ENCODE assay signal across 21 cellular contexts in genomic region chr10:114603303-114603702, GRCh38. TPM values are rescaled to one million over a fixed set of nuclear protein-coding genes. Genes with fewer than 3 reads are reported as not detected.
DNase-seq lines count a peak whose midpoint lies in the region; ATAC-seq, FAIRE-seq and TF ChIP-seq lines count a peak whose summit lies in the region.
"Had no signal": no experiment of that assay in that cellular context is flagged by ENCODE, and none has a peak within 500 bp of the region (broad histone marks: within the 10 kb centered on the region; RNA-seq: fewer than 3 reads in every experiment).

No MANE protein-coding gene starts in this region.

- no peak for TF ChIP-seq EP300 in A549 (IDR thresholded peaks at IDR 0.05)

- H3K27me3 ChIP-seq in body of pancreas (no peaks in the 10 kb centered on the region), thyroid gland (no peaks in the 10 kb centered on the region)
- H3K27me3 ChIP-seq in CD8-positive, alpha-beta T cell (ENCODE audit: insufficient read depth, low read length), result no peaks in the 10 kb centered on the region
- H3K27me3 ChIP-seq: MG63 had no signal

- 79% methylated on average over 1 of the region's 1 CpG for WGBS in A549 (ENCODE audit: missing lambda C conversion rate)
- 81 to 89% methylated on average over 1 of the region's 1 CpG for WGBS in body of pancreas, 2 donors
- 79 to 90% methylated on average over 1 of the region's 1 CpG for WGBS in thyroid gland, 2 donors

- TF ChIP-seq POLR2A in A549 (IDR thresholded peaks at IDR 0.05; ENCODE audit: low read length) (no peak), body of pancreas (IDR thresholded peaks at IDR 0.05) (no peak), thyroid gland (IDR thresholded peaks at IDR 0.05) (no peak)

- peaks cover 38% of the 10 kb centered on the region for H3K4me1 Mint-ChIP-seq in activated CD8-positive, alpha-beta memory T cell treated with anti-CD3 and anti-CD28 coated beads, Interleukin-2, amount 10 ng/mL, durations not matched to agents 7 days and 5 days
- peaks cover 6% of the 10 kb centered on the region for H3K4me1 Mint-ChIP-seq in CD8-positive, alpha-beta T cell (ENCODE audit: low read depth)

- H3K36me3 ChIP-seq in body of pancreas (replicated peaks in 1 of 2; ENCODE audit: insufficient read depth in 1 of 2, low read depth in 2 of 2), result no peaks in the 10 kb centered on the region
- H3K36me3 ChIP-seq in thyroid gland, result no peaks in the 10 kb centered on the region
- H3K36me3 ChIP-seq in CD8-positive, alpha-beta T cell (ENCODE audit: insufficient read depth, low read length), result no peaks in the 10 kb centered on the region

- DNase-seq in activated CD8-positive, alpha-beta memory T cell treated with anti-CD3 and anti-CD28 coated beads, Interleukin-2, amount 10 ng/mL, durations not matched to agents 7 days and 5 days, result no peak
- DNase-seq in activated CD8-positive, alpha-beta memory T cell treated with anti-CD3 and anti-CD28 coated beads, Interleukin-2, amount 50 U/mL, for 48 hours, result no peak
- no peak for DNase-seq in A549 (ENCODE audit: low read depth in 1 of 2, low spot score in 1 of 2)
- DNase-seq in body of pancreas, result no peak
- DNase-seq in thyroid gland, result no peak
- DNase-seq in COR-L47 (lab: John Stamatoyannopoulos, UW), result no peak
- DNase-seq in CD8-positive, alpha-beta T cell, result no peak
- DNase-seq: 8988T, H9, KBM-7, MG63, NCI-H2029, NCI-H446 treated with DMSO at 0.1 percent for 48 hours, NCI-H526, SIG-M5 had no signal

- no peak overlapping the region for H3K4me3 ChIP-seq in A549
- H3K4me3 ChIP-seq in body of pancreas, result no peak overlapping the region
- H3K4me3 ChIP-seq in thyroid gland (replicated peaks in 1 of 3), result no peak overlapping the region
- H3K4me3 ChIP-seq in CD8-positive, alpha-beta T cell (ENCODE audit: low read depth, low read length), result no peak overlapping the region
- H3K4me3 ChIP-seq: GM23338, MG63, SK-N-MC had no signal

- no peak for TF ChIP-seq CTCF in A549 (IDR thresholded peaks at IDR 0.05)
- TF ChIP-seq CTCF in body of pancreas (IDR thresholded peaks at IDR 0.05), result no peak
- TF ChIP-seq CTCF in thyroid gland (IDR thresholded peaks at IDR 0.05), result no peak
- TF ChIP-seq CTCF in CD8-positive, alpha-beta T cell (IDR thresholded peaks at IDR 0.05), result no peak

- peaks cover 47% of the 10 kb centered on the region for H3K4me1 ChIP-seq in A549
- H3K4me1 ChIP-seq in body of pancreas, result peaks cover 47% of the 10 kb centered on the region
- H3K4me1 ChIP-seq in thyroid gland, result peaks cover 27 to 29% of the 10 kb centered on the region in 2 donors
- H3K4me1 ChIP-seq in CD8-positive, alpha-beta T cell (ENCODE audit: insufficient read depth, low read length), result no peaks in the 10 kb centered on the region

- POLR2A ChIA-PET in A549 (lab: Yijun Ruan, JAX), result no interaction called here
- POLR2A ChIA-PET in CD8-positive, alpha-beta T cell (lab: Charles Lee), result no interaction called here

- no peaks in the 10 kb centered on the region for H3K9me3 Mint-ChIP-seq in activated CD8-positive, alpha-beta memory T cell treated with anti-CD3 and anti-CD28 coated beads, Interleukin-2, amount 10 ng/mL, durations not matched to agents 7 days and 5 days (ENCODE audit: low read depth)
- no peaks in the 10 kb centered on the region for H3K9me3 Mint-ChIP-seq in CD8-positive, alpha-beta T cell
- H3K9me3 Mint-ChIP-seq: GM23338, H9 had no signal

- ATAC-seq in activated CD8-positive, alpha-beta memory T cell treated with anti-CD3 and anti-CD28 coated beads, Interleukin-2, amount 10 ng/mL, durations not matched to agents 7 days and 5 days, result no peak
- ATAC-seq in A549 (no peak), body of pancreas (no peak), HG03565 (IDR thresholded peaks at IDR 0.05; ENCODE audit: unreplicated experiment) (no peak)
- ATAC-seq in CD8-positive, alpha-beta T cell, result no peak
- ATAC-seq: GM23338 had no signal

- CTCF ChIA-PET in activated CD8-positive, alpha-beta memory T cell treated with anti-CD3 and anti-CD28 coated beads, Interleukin-2, amount 10 ng/mL, durations not matched to agents 7 days and 5 days (lab: Charles Lee), result interaction anchor here (1.4 kb wide), 1 partner anchor 9 kb away, joined by 5 read pairs; no protein-coding TSS in a partner anchor
- CTCF ChIA-PET in A549 (lab: Yijun Ruan, JAX), result interaction anchor here (1.2 to 2.0 kb wide), 3 partner anchors 21 to 54 kb away, joined by 4 to 5 read pairs (median 4); no protein-coding TSS in a partner anchor
- CTCF ChIA-PET in CD8-positive, alpha-beta T cell (lab: Charles Lee), result no interaction called here

- H3K27ac Mint-ChIP-seq in activated CD8-positive, alpha-beta memory T cell treated with anti-CD3 and anti-CD28 coated beads, Interleukin-2, amount 10 ng/mL, durations not matched to agents 7 days and 5 days, result peak overlapping the region; percentile 63
- H3K27ac Mint-ChIP-seq in CD8-positive, alpha-beta T cell, result no peak overlapping the region
- H3K27ac Mint-ChIP-seq: GM23338, H9 had no signal

- no peak for FAIRE-seq in A549 (lab: Jason Lieb, UNC)
- FAIRE-seq: G401.6, HTR-8/SVneo had no signal

- no peak overlapping the region for H3K4me3 Mint-ChIP-seq in activated CD8-positive, alpha-beta memory T cell treated with anti-CD3 and anti-CD28 coated beads, Interleukin-2, amount 10 ng/mL, durations not matched to agents 7 days and 5 days
- no peak overlapping the region for H3K4me3 Mint-ChIP-seq in CD8-positive, alpha-beta T cell
- H3K4me3 Mint-ChIP-seq: GM23338, H9 had no signal

- peaks cover 5% of the 10 kb centered on the region for H3K36me3 Mint-ChIP-seq in activated CD8-positive, alpha-beta memory T cell treated with anti-CD3 and anti-CD28 coated beads, Interleukin-2, amount 10 ng/mL, durations not matched to agents 7 days and 5 days
- no peaks in the 10 kb centered on the region for H3K36me3 Mint-ChIP-seq in CD8-positive, alpha-beta T cell

- H3K27me3 Mint-ChIP-seq in activated CD8-positive, alpha-beta memory T cell treated with anti-CD3 and anti-CD28 coated beads, Interleukin-2, amount 10 ng/mL, durations not matched to agents 7 days and 5 days, result peaks cover 2% of the 10 kb centered on the region
- H3K27me3 Mint-ChIP-seq in CD8-positive, alpha-beta T cell (ENCODE audit: low read depth), result no peaks in the 10 kb centered on the region

- TF ChIP-seq RAD21 in A549 (conservative IDR thresholded peaks at IDR 0.05 in 1 of 2, IDR thresholded peaks at IDR 0.05 in 1 of 2), result no peak

- H3K4me2 ChIP-seq in A549, result peak overlapping the region; percentile 65; the same call in 1 of the 3 replicates
- H3K4me2 ChIP-seq: GM23338 had no signal

- intact Hi-C loops in body of pancreas (cut with DNase I) (no loop called here), thyroid gland (cut with DNase I) (no loop called here)
- intact Hi-C loops in CD8-positive, alpha-beta T cell (cut with DNase I, micrococcal nuclease), result no loop called here

- H3K27ac ChIP-seq in A549, result 0 out of 6 replicates have a peak overlapping the region, but pooled peaks of 1 of the 2 experiments have one; percentile 8
- peak overlapping the region in 3 of 4 donors; percentile 14 to 42 (median 21) for H3K27ac ChIP-seq in body of pancreas
- H3K27ac ChIP-seq in thyroid gland, result peak overlapping the region in 2 of 3 donors; percentile 67 to 68
- H3K27ac ChIP-seq in CD8-positive, alpha-beta T cell (ENCODE audit: low read depth, low read length), result no peak overlapping the region
- H3K27ac ChIP-seq: RWPE1, SK-N-MC had no signal

- H3K9me3 ChIP-seq in A549 (no peaks in the 10 kb centered on the region; the same call in 2 of the 3 replicates), body of pancreas (no peaks in the 10 kb centered on the region), thyroid gland (no peaks in the 10 kb centered on the region)
- H3K9me3 ChIP-seq in CD8-positive, alpha-beta T cell (ENCODE audit: low read length), result no peaks in the 10 kb centered on the region
- H3K9me3 ChIP-seq: MG63 had no signal

TF ChIP-seq in A549, 52 proteins besides CTCF, POLR2A, EP300 and RAD21:
- TF ChIP-seq HDAC2 (IDR thresholded peaks at IDR 0.05) (no peak), MYC (IDR thresholded peaks at IDR 0.05; ENCODE audit: borderline replicate concordance, low read length) (no peak), BHLHE40 (IDR thresholded peaks at IDR 0.05; ENCODE audit: low read depth, low read length) (no peak), ZSCAN20 (CRISPR knock-in tag; IDR thresholded peaks at IDR 0.05) (no peak), NFE2L2 (conservative IDR thresholded peaks at IDR 0.05; ENCODE audit: low read length) (no peak), KDM5A (IDR thresholded peaks at IDR 0.05) (no peak), FOXS1 (CRISPR knock-in tag; IDR thresholded peaks at IDR 0.05) (no peak), TFCP2L1 (CRISPR knock-in tag; IDR thresholded peaks at IDR 0.05) (no peak), NR3C1 (IDR thresholded peaks at IDR 0.05) (no peak), HOXB13 (CRISPR knock-in tag; IDR thresholded peaks at IDR 0.05; ENCODE audit: low read depth) (no peak), SMC3 (IDR thresholded peaks at IDR 0.05) (no peak)
- TF ChIP-seq, protein P1, sequence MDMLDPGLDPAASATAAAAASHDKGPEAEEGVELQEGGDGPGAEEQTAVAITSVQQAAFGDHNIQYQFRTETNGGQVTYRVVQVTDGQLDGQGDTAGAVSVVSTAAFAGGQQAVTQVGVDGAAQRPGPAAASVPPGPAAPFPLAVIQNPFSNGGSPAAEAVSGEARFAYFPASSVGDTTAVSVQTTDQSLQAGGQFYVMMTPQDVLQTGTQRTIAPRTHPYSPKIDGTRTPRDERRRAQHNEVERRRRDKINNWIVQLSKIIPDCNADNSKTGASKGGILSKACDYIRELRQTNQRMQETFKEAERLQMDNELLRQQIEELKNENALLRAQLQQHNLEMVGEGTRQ (IDR thresholded peaks at IDR 0.05), result no peak

RNA-seq across cellular contexts. Expression of gene ABLIM1, which starts 54.8 kb away (rescaled TPM):
- total RNA-seq in activated CD8-positive, alpha-beta memory T cell treated with anti-CD3 and anti-CD28 coated beads, Interleukin-2, amount 10 ng/mL, durations not matched to agents 7 days and 5 days, result 10 to 100 TPM; 14.8 to 54.9 TPM
- 70.2 and 77.8 TPM in 2 replicates for polyA plus RNA-seq in A549 (2011; rRNA removed)
- 11.6 and 14.7 TPM in 2 replicates for polyA plus RNA-seq in A549 (2012; cell fraction: cytosol; rRNA removed)
- polyA plus RNA-seq in A549 (2012; cell fraction: nucleus; rRNA removed), result 9.7 and 12.1 TPM in 2 replicates
- 21.4 to 23.2 TPM (median 22.0 TPM) in 3 replicates for polyA plus RNA-seq in A549 (2017; fragmentation: RNase III; extraction: RNeasy Plus Mini Kit Qiagen cat#74134 plus additional on column Dnase treatment)
- polyA minus RNA-seq in A549 (2011; rRNA and poly(A)+ RNA removed), result 114 and 167 TPM in 2 replicates
- total RNA-seq in body of pancreas, result 10 to 100 TPM; 34.6 to 54.7 TPM
- total RNA-seq in thyroid gland, result 100 to 1,000 TPM; 225 to 404 (median 382) TPM
- 100 to 1,000 TPM; 293 to 298 TPM for total RNA-seq in CD8-positive, alpha-beta T cell

Comparison
In these comparisons a context has a peak if more than half of its experiments do, and no peak if none do; other contexts are left out.
1. RNA of gene ABLIM1, which starts 54.8 kb away (total RNA-seq): 225 to 404 TPM in thyroid gland and 293 to 298 TPM in CD8-positive, alpha-beta T cell; 14.8 to 54.9 TPM in activated CD8-positive, alpha-beta memory T cell treated with anti-CD3 and anti-CD28 coated beads, Interleukin-2, amount 10 ng/mL, durations not matched to agents 7 days and 5 days and 34.6 to 54.7 TPM in body of pancreas; every median in the first group is over 4 times any median in the second.